ENCODE assay signal across 8 cellular contexts in the genomic region with DNA sequence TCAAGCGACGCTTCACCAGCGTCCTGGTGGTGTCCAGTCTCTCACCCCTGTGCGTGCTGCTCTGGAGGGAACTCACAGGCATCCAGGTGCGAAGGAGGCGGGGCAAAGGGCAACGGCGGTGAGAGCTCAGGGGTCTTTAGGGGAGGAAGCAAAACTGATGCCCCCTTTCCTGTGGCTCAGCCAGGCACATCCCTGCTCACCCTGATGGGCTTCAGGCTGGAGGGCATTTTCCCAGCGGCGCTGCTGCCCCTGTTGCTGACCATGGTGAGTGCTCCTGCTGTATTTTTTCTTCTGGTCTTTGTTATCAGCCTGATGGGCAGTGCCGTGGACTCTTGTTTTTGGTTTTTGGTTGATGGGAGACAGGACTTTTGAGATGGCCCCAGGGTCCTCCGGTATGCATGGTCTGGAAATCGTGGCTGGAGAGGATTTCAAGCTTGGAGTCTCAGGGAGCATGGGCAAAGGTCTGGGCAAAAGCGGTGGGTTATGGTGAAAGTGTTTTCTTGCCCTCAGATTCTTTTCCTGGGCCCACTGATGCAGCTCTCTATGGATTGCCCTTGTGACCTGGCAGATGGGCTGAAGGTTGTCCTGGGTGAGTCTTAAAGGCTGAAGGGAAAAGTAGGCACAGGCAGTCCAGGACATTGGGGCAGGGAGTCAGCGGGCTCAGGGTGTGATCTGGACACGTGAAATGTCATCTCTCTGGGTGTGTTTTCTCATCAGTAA. TPM values are rescaled to one million over a fixed set of nuclear protein-coding genes. Genes with fewer than 3 reads are reported as not detected.
DNase-seq lines count a peak whose midpoint lies in the region; ATAC-seq and TF ChIP-seq lines count a peak whose summit lies in the region.

No MANE protein-coding gene starts in this region.

- no peaks in the 10 kb centered on the region for H3K27me3 ChIP-seq in BLaER1
- H3K27me3 ChIP-seq in KMS-11 (ENCODE audit: insufficient read depth, low read depth) = no peaks in the 10 kb centered on the region

- H3K4me1 Mint-ChIP-seq in natural killer cell = peaks cover 38 to 48% of the 10 kb centered on the region in 2 donors

- no peaks in the 10 kb centered on the region for H3K36me3 Mint-ChIP-seq in natural killer cell

- DNase-seq in natural killer cell = no peak
- no peak for DNase-seq in NCI-H2029 treated with DMSO at 0.1 percent for 48 hours (lab: John Stamatoyannopoulos, UW)
- DNase-seq in NCI-H446 treated with DMSO at 0.1 percent for 48 hours (lab: John Stamatoyannopoulos, UW) = no peak
- no peak for DNase-seq in NCI-H526 (lab: John Stamatoyannopoulos, UW)

- peaks cover 60% of the 10 kb centered on the region for H3K36me3 ChIP-seq in BLaER1
- no peaks in the 10 kb centered on the region for H3K36me3 ChIP-seq in KMS-11 (ENCODE audit: insufficient read depth)

- H3K79me2 ChIP-seq in KMS-11 (ENCODE audit: insufficient read depth, low read depth) = peaks cover 45% of the 10 kb centered on the region

- peaks cover 44% of the 10 kb centered on the region; the same call in 1 of the 2 replicates for H4K20me1 ChIP-seq in BLaER1
- no peaks in the 10 kb centered on the region for H4K20me1 ChIP-seq in KMS-11 (ENCODE audit: insufficient read depth)

- ATAC-seq in natural killer cell (no peak), GM19463 (IDR thresholded peaks at IDR 0.05; ENCODE audit: unreplicated experiment) (no peak)

- TF ChIP-seq CTCF in KMS-11 (conservative IDR thresholded peaks at IDR 0.05; ENCODE audit: low read depth, low read length) (no peak), natural killer cell (IDR thresholded peaks at IDR 0.05) (no peak)

- H3K4me1 ChIP-seq in BLaER1 = peaks cover 40% of the 10 kb centered on the region
- peaks cover 17% of the 10 kb centered on the region for H3K4me1 ChIP-seq in KMS-11 (ENCODE audit: low read depth, poor library complexity, severe bottlenecking)

- H3K4me2 ChIP-seq in BLaER1 = peak overlapping the region; percentile 98
- peak overlapping the region; percentile 96 for H3K4me2 ChIP-seq in KMS-11

- intact Hi-C loops in natural killer cell (cut with micrococcal nuclease) = loop anchor here (1.0 kb wide), 1 partner anchor 499 kb away; the partner anchor contains the start of gene BRMS1

- H3K9ac ChIP-seq in BLaER1 (peak overlapping the region; percentile 98), KMS-11 (peak overlapping the region; percentile 98)

- H3K27ac ChIP-seq in BLaER1 (peak overlapping the region; percentile 98), KMS-11 (peak overlapping the region; percentile 89; the same call in 1 of the 2 replicates), cingulate gyrus (ENCODE audit: low read depth, low read length) (peak overlapping the region; percentile 92)

- peak overlapping the region; percentile 93 to 97 for H3K27ac Mint-ChIP-seq in natural killer cell

- H3K9me3 Mint-ChIP-seq in natural killer cell = no peaks in the 10 kb centered on the region

- H3K4me3 Mint-ChIP-seq in natural killer cell = peak overlapping the region; percentile 94

- no peaks in the 10 kb centered on the region for H3K9me3 ChIP-seq in BLaER1

- peak overlapping the region; percentile 89 for H3K4me3 ChIP-seq in BLaER1
- peak overlapping the region; percentile 35 for H3K4me3 ChIP-seq in KMS-11 (IDR thresholded peaks at IDR 0.05; ENCODE audit: insufficient read depth, low read depth, low read length)

- H3K27me3 Mint-ChIP-seq in natural killer cell (ENCODE audit: low read depth in 2 of 2) = no peaks in the 10 kb centered on the region

- H2AFZ ChIP-seq in KMS-11 (ENCODE audit: low read depth) = peak overlapping the region; percentile 92

RNA-seq across cellular contexts. Expression of gene RCE1, which starts 0.7 kb away (rescaled TPM):
- total RNA-seq in natural killer cell = 10 to 100 TPM; 41.3 to 47.0 (median 41.7) TPM

RNA-seq across cellular contexts. Expression of gene LRFN4, which starts 12.9 kb away (rescaled TPM):
- 1 to 10 TPM; 1.2 to 3.4 (median 2.0) TPM for total RNA-seq in natural killer cell
